Comparison of ENCODE assay signal across 7 cellular contexts in genomic region chr9:121981118-121981883, GRCh38.
"Had no signal": no experiment of that assay in that cellular context is flagged by ENCODE, and none has a peak within 500 bp of the region (broad histone marks: within the 10 kb centered on the region; RNA-seq: fewer than 3 reads in every experiment).

No MANE protein-coding gene starts in this region.

- H3K9ac ChIP-seq: GM23248 had no signal

- H3K27me3 Mint-ChIP-seq: IgD-negative memory B cell had no signal

- ATAC-seq: HCT116 had no signal

- H3K4me3 Mint-ChIP-seq: IgD-negative memory B cell had no signal

- H3K27ac Mint-ChIP-seq: IgD-negative memory B cell had no signal

- H3K4me1 ChIP-seq: HAP-1 had no signal

- H3K9me3 ChIP-seq: HAP-1 had no signal

- H3K4me3 ChIP-seq: GM23248, HAP-1 had no signal

- H3K4me1 Mint-ChIP-seq: IgD-negative memory B cell had no signal

- H3K36me3 ChIP-seq: HAP-1 had no signal

- H3K27ac ChIP-seq: GM23248 had no signal

- DNase-seq: GM23248, GOT3, H7, KBM-7 had no signal
